ENCODE assay signal across 1 cellular context in the genomic region with DNA sequence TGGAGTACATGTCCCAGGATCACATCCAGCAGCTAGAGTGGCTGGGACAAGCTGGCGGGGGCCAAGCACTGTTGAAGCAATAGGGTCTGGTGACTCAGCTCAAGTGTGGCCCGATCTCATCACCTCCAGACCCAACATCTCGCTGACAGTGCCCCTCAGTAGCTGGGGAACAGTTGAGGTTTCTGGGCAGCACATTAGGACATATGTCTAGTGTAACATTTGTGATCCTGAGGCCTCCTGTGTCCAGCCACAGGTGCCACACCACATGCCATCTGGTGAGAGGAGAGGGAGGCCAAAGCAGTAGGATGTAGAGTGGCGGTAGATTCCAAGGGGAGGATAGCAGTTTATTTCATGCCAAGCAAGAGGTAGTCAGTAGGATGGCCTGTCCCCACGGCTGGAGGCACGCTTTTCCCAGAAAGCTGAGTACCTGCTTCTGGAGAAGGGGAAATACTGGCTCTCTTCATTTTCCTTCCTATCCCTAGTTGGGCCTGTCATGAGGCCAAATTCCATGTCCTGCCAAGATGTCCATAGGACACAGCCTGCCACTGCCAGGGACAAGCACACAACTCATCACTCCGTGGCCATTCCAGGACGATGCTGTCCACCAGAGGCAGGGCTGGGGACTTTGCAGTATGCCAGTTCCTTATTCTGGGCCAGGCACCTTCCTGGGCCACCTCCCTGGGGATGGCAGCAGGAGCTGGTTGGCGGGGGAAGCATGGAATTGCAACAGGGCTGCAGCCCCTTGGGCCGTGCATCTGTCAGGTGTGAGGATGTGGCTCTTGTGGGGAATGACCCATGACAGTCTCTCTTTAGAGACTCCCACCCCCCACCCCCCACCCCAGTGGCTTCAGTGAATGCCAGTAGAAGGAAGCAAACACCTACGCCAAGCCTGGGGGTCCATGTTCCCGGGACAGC.
TF ChIP-seq lines count a peak whose summit lies in the region.

No MANE protein-coding gene starts in this region.

TF ChIP-seq in A549, 52 proteins besides CTCF, POLR2A, EP300 and RAD21:
- 0 out of 2 replicates have a peak, but pooled peaks have one; percentile 35 for TF ChIP-seq POLR2AphosphoS2 (conservative IDR thresholded peaks at IDR 0.05; ENCODE audit: low read length)
- no peak for TF ChIP-seq EHMT2 (IDR thresholded peaks at IDR 0.05; ENCODE audit: low read depth)
